ENCODE assay signal across 1 cellular context in the genomic region with DNA sequence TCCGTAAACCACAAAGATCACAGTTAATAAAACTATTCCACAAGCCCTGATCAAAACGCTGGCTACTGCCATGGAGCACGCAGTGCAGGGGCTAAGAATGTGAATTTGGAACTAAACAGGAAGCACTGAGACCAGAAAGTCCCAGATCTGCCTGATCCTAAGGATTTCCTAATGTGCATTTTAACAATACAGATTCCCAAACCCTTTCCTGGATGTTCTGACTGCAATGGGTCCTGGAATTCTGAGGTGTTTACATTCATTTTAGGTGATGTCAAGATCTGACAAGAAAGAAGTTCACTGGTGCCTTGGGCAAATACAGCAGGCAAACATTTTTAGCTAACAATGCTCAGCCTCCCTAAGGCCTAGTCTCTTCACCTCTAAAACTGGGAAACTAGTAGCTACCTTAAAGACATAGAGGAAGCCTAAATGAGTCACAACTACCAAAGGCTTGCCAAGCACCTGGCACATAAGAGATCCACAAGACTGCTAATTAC.
TF ChIP-seq lines count a peak whose summit lies in the region.

No MANE protein-coding gene starts in this region.

TF ChIP-seq in IMR-90, 13 proteins besides CTCF, POLR2A, EP300 and RAD21:
- TF ChIP-seq RCOR1 (IDR thresholded peaks at IDR 0.05; ENCODE audit: insufficient replicate concordance, low read length): no peak
- no peak for TF ChIP-seq MAZ (IDR thresholded peaks at IDR 0.05; ENCODE audit: borderline replicate concordance, low read depth, low read length)
TF ChIP-seq in IMR-90: peak in this region for 0.
